10 cellular contexts compared by ENCODE assay signal in the genomic region with DNA sequence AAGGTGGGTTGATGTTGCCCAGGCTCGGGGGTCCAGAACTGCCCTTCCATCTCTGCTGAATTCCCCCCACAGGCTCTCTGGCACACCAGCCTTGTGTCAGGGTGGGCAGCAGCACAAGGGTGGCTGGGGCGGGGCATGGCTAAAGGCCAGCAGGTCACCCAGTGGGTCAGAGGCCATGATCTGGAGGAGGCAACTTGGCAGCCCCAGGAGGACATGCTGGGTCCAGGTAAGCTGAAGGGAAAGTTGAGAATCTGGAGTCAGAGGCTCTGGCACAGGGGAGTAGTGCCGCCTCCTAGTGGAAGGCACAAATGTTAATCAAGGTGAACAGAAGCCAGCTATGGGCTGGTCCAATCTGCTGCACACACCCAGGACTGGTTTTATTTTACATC. TPM values are rescaled to one million over a fixed set of nuclear protein-coding genes. Genes with fewer than 3 reads are reported as not detected.
DNase-seq lines count a peak whose midpoint lies in the region; ATAC-seq and TF ChIP-seq lines count a peak whose summit lies in the region.
"Had no signal": no experiment of that assay in that cellular context is flagged by ENCODE, and none has a peak within 500 bp of the region (broad histone marks: within the 10 kb centered on the region; RNA-seq: fewer than 3 reads in every experiment).

No MANE protein-coding gene starts in this region.

- no peak overlapping the region for H3K9ac ChIP-seq in MM.1S (ENCODE audit: low read length)

- no peaks in the 10 kb centered on the region for H3K9me2 ChIP-seq in MM.1S (replicated peaks; ENCODE audit: insufficient read depth, low read length)

- H3K4me1 ChIP-seq in MM.1S (ENCODE audit: low read length): peaks cover 30% of the 10 kb centered on the region

- peaks cover 10% of the 10 kb centered on the region for H3F3A ChIP-seq in MM.1S (ENCODE audit: insufficient read depth, low read length)

- H3K9me3 Mint-ChIP-seq in effector memory CD8-positive, alpha-beta T cell: no peaks in the 10 kb centered on the region
- H3K9me3 Mint-ChIP-seq in activated T-helper 2 cell treated with anti-CD3 and anti-CD28 coated beads, Interferon-gamma antibody, Interleukin-2, Interleukin-4, amounts not matched to agents 10 μg/mL and 5 μg/mL and 100 μg/mL, durations not matched to agents 14 hours and 24 hours and 36 hours: no peaks in the 10 kb centered on the region

- no peaks in the 10 kb centered on the region for H3K27me3 ChIP-seq in MM.1S (replicated peaks; ENCODE audit: insufficient read depth, low read length)

- H3K4me3 ChIP-seq in MM.1S (ENCODE audit: low read length) (no peak overlapping the region), retinal pigment epithelial cell (ENCODE audit: low read length) (no peak overlapping the region)

- H3K27me3 Mint-ChIP-seq in effector memory CD8-positive, alpha-beta T cell: peaks cover 0 to 4% of the 10 kb centered on the region in 2 donors
- no peaks in the 10 kb centered on the region for H3K27me3 Mint-ChIP-seq in activated T-helper 2 cell treated with anti-CD3 and anti-CD28 coated beads, Interferon-gamma antibody, Interleukin-2, Interleukin-4, amounts not matched to agents 10 μg/mL and 5 μg/mL and 100 μg/mL, durations not matched to agents 14 hours and 24 hours and 36 hours (ENCODE audit: low read depth)

- peak; percentile 45 for ATAC-seq in effector memory CD8-positive, alpha-beta T cell (replicated peaks)
- ATAC-seq in HG03354 (IDR thresholded peaks at IDR 0.05; ENCODE audit: poor library complexity, severe bottlenecking, unreplicated experiment): no peak
- ATAC-seq: right cardiac atrium had no signal

- H3K27ac ChIP-seq in MM.1S (ENCODE audit: low read length): no peak overlapping the region

- no peak overlapping the region for H2AFZ ChIP-seq in MM.1S (ENCODE audit: low read length)

- DNase-seq in SKM-1 (lab: John Stamatoyannopoulos, UW; ENCODE audit: unreplicated experiment) (peak; percentile 14), SKM-1 treated with dmso at 0.1 percent for 144 hours (lab: John Stamatoyannopoulos, UW; ENCODE audit: unreplicated experiment) (no peak), MM.1S (no peak), retinal pigment epithelial cell (ENCODE audit: low read depth) (no peak), hypothalamus (lab: John Stamatoyannopoulos, UW) (no peak)
- no peak for DNase-seq in effector memory CD8-positive, alpha-beta T cell
- DNase-seq in activated T-helper 2 cell treated with anti-CD3 and anti-CD28 coated beads, Interferon-gamma antibody, Interleukin-2, Interleukin-4, amounts not matched to agents 10 μg/mL and 5 μg/mL and 100 μg/mL, durations not matched to agents 14 hours and 24 hours and 36 hours (ENCODE audit: low spot score): no peak
- DNase-seq: aorta, right cardiac atrium had no signal

- intact Hi-C loops in activated T-helper 2 cell treated with anti-CD3 and anti-CD28 coated beads, Interferon-gamma antibody, Interleukin-2, Interleukin-4, amounts not matched to agents 10 μg/mL and 5 μg/mL and 100 μg/mL, durations not matched to agents 14 hours and 24 hours and 36 hours (cut with micrococcal nuclease): no loop called here

- H3K4me1 Mint-ChIP-seq in effector memory CD8-positive, alpha-beta T cell (ENCODE audit: low read depth in 2 of 2): peaks cover 10 to 17% of the 10 kb centered on the region in 2 donors
- peaks cover 1% of the 10 kb centered on the region for H3K4me1 Mint-ChIP-seq in activated T-helper 2 cell treated with anti-CD3 and anti-CD28 coated beads, Interferon-gamma antibody, Interleukin-2, Interleukin-4, amounts not matched to agents 10 μg/mL and 5 μg/mL and 100 μg/mL, durations not matched to agents 14 hours and 24 hours and 36 hours (ENCODE audit: low read depth)

- H3K79me2 ChIP-seq in MM.1S (ENCODE audit: low read length): no peaks in the 10 kb centered on the region

- H4K20me1 ChIP-seq in MM.1S (ENCODE audit: insufficient read depth, low read length): no peaks in the 10 kb centered on the region

- no peaks in the 10 kb centered on the region for H3K9me3 ChIP-seq in MM.1S (replicated peaks; ENCODE audit: insufficient read depth, low read length)

- H3K36me3 Mint-ChIP-seq in effector memory CD8-positive, alpha-beta T cell (ENCODE audit: insufficient read depth): peaks cover 2% of the 10 kb centered on the region
- H3K36me3 Mint-ChIP-seq in activated T-helper 2 cell treated with anti-CD3 and anti-CD28 coated beads, Interferon-gamma antibody, Interleukin-2, Interleukin-4, amounts not matched to agents 10 μg/mL and 5 μg/mL and 100 μg/mL, durations not matched to agents 14 hours and 24 hours and 36 hours (ENCODE audit: low read depth): no peaks in the 10 kb centered on the region

- H3K4me2 ChIP-seq in MM.1S (ENCODE audit: low read depth, low read length): no peak overlapping the region

- no peak overlapping the region for H3K4me3 Mint-ChIP-seq in effector memory CD8-positive, alpha-beta T cell
- no peak overlapping the region for H3K4me3 Mint-ChIP-seq in activated T-helper 2 cell treated with anti-CD3 and anti-CD28 coated beads, Interferon-gamma antibody, Interleukin-2, Interleukin-4, amounts not matched to agents 10 μg/mL and 5 μg/mL and 100 μg/mL, durations not matched to agents 14 hours and 24 hours and 36 hours (ENCODE audit: low read depth)

- H3K36me3 ChIP-seq in MM.1S (replicated peaks; ENCODE audit: insufficient read depth, low read length): no peaks in the 10 kb centered on the region

- TF ChIP-seq CTCF in MM.1S (IDR thresholded peaks at IDR 0.05; ENCODE audit: low read length) (peak; percentile 32), retinal pigment epithelial cell (conservative IDR thresholded peaks at IDR 0.05; ENCODE audit: low read depth, low read length) (peak; percentile 44)

- no peak overlapping the region for H3K27ac Mint-ChIP-seq in effector memory CD8-positive, alpha-beta T cell
- no peak overlapping the region for H3K27ac Mint-ChIP-seq in activated T-helper 2 cell treated with anti-CD3 and anti-CD28 coated beads, Interferon-gamma antibody, Interleukin-2, Interleukin-4, amounts not matched to agents 10 μg/mL and 5 μg/mL and 100 μg/mL, durations not matched to agents 14 hours and 24 hours and 36 hours

RNA-seq across cellular contexts. Expression of a gene that starts 6.2 kb away (rescaled TPM):
- total RNA-seq in activated T-helper 2 cell treated with anti-CD3 and anti-CD28 coated beads, Interferon-gamma antibody, Interleukin-2, Interleukin-4, amounts not matched to agents 10 μg/mL and 5 μg/mL and 100 μg/mL, durations not matched to agents 14 hours and 24 hours and 36 hours: 3.0 and 3.4 TPM in 2 replicates

RNA-seq across cellular contexts. Expression of a gene that starts 6.7 kb away (rescaled TPM):
- not detected in 2 replicates for total RNA-seq in activated T-helper 2 cell treated with anti-CD3 and anti-CD28 coated beads, Interferon-gamma antibody, Interleukin-2, Interleukin-4, amounts not matched to agents 10 μg/mL and 5 μg/mL and 100 μg/mL, durations not matched to agents 14 hours and 24 hours and 36 hours
- total RNA-seq: aorta, right cardiac atrium had no signal

RNA-seq across cellular contexts. Expression of a gene that starts 20.4 kb away (rescaled TPM):
- 49.4 and 49.7 TPM in 2 replicates for total RNA-seq in activated T-helper 2 cell treated with anti-CD3 and anti-CD28 coated beads, Interferon-gamma antibody, Interleukin-2, Interleukin-4, amounts not matched to agents 10 μg/mL and 5 μg/mL and 100 μg/mL, durations not matched to agents 14 hours and 24 hours and 36 hours

RNA-seq across cellular contexts. Expression of a gene that starts 23.1 kb away (rescaled TPM):
- 0.82 and 1.5 TPM in 2 replicates for total RNA-seq in activated T-helper 2 cell treated with anti-CD3 and anti-CD28 coated beads, Interferon-gamma antibody, Interleukin-2, Interleukin-4, amounts not matched to agents 10 μg/mL and 5 μg/mL and 100 μg/mL, durations not matched to agents 14 hours and 24 hours and 36 hours

RNA-seq across cellular contexts. Expression of a gene that starts 35.0 kb away (rescaled TPM):
- total RNA-seq in activated T-helper 2 cell treated with anti-CD3 and anti-CD28 coated beads, Interferon-gamma antibody, Interleukin-2, Interleukin-4, amounts not matched to agents 10 μg/mL and 5 μg/mL and 100 μg/mL, durations not matched to agents 14 hours and 24 hours and 36 hours: not detected in 2 replicates
- total RNA-seq: aorta, right cardiac atrium had no signal
